Comparison of ENCODE assay signal across 8 cellular contexts in the genomic region with DNA sequence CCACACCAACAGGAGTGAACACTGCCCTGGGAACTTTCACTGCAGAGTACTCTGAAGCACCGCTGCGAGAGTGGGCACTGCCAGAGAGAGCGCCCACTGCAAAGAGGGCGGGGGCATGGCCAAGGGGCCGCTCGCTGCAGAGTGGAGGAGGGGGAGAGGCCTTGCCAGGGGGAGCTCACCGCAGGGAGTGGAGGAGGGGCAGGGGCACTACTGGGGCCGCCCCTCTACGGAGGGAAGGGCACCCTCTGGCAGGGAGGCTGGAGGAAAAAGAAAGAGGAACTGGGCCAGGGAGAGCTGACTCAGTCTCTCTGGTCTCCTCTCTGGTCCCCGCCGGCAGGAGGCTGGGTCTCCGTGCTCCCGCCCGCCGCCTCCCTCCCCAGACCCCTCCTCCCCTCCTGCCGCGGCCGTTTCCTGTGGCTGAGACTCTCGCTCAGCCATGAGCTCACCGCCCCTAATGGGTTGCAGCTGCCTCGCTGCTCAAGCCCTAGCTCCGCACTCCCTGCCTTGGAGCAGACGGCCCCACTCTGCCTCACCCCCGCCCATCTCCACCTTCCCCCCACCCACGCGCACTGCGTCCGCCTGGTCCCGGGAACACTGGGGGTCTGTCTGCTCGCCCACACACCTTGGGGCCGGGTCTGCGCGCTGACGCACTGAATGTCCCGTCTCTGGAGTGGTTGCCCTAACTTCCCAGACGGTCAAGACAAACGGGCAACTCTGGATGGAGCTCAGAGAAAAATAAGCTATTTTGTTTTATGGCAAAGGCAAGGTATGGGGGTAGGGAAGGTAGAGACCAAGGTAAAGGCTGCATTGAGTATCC. TPM values are rescaled to one million over a fixed set of nuclear protein-coding genes. Genes with fewer than 3 reads are reported as not detected.
A peak's percentile ranks its signal among the peaks of the same experiment; 100 is the strongest.
DNase-seq lines count a peak whose midpoint lies in the region; ATAC-seq and TF ChIP-seq lines count a peak whose summit lies in the region.

No MANE protein-coding gene starts in this region.

- peak; percentile 71 for ATAC-seq in GM18505 (IDR thresholded peaks at IDR 0.05; ENCODE audit: unreplicated experiment)
- ATAC-seq in HG02885 (IDR thresholded peaks at IDR 0.05; ENCODE audit: poor library complexity, unreplicated experiment): peak; percentile 79
- ATAC-seq in left colon: peak; percentile 45

- DNase-seq in ACHN (peak; percentile 85), NCI-H2029 treated with DMSO at 0.1 percent for 48 hours (lab: John Stamatoyannopoulos, UW) (peak; percentile 17), T-helper 9 cell (peak; percentile 41), dedifferentiated amniotic fluid mesenchymal stem cell (ENCODE audit: extremely low spot score) (peak; percentile 95), left colon (peak; percentile 81 to 87)
- DNase-seq in stimulated activated CD4-positive, alpha-beta T cell treated with anti-CD3 and anti-CD28 coated beads, Interleukin-15, amount 100 ng/mL, for 24 hours: peak; percentile 74

- in situ Hi-C loops in ACHN (cut with HindIII; ENCODE audit: low pct_ligation_motif_present, low pct_unique_long_range_greater_than_20kb, low sequenced_read_pairs): no loop called here

- no peak for TF ChIP-seq POLR2A in GM18505 (IDR thresholded peaks at IDR 0.05; ENCODE audit: borderline replicate concordance, extremely low read depth, insufficient read depth, insufficient read length)

- intact Hi-C loops in left colon (cut with DNase I, micrococcal nuclease): no loop called here

RNA-seq across cellular contexts. Expression of a gene that starts 1.3 kb away (rescaled TPM):
- total RNA-seq in left colon: 10 to 100 TPM; 37.2 to 40.8 TPM

RNA-seq across cellular contexts. Expression of a gene that starts 13.8 kb away (rescaled TPM):
- total RNA-seq in left colon: not detected

RNA-seq across cellular contexts. Expression of a gene that starts 27.0 kb away (rescaled TPM):
- total RNA-seq in left colon: 10 to 100 TPM; 51.1 to 53.7 TPM

RNA-seq across cellular contexts. Expression of a gene that starts 29.3 kb away (rescaled TPM):
- total RNA-seq in left colon: under 1 TPM in 1 of 2 donors, not detected in 1; 0.31 TPM

RNA-seq across cellular contexts. Expression of a gene that starts 29.4 kb away (rescaled TPM):
- total RNA-seq in left colon: 10 to 100 TPM; 37.5 to 46.8 TPM

Comparison
In these comparisons a context has a peak if more than half of its experiments do, and no peak if none do; other contexts are left out.
1. Peak in every context shown above with its lines: DNase-seq and ATAC-seq.
2. DNase-seq: peak in every context shown above with its lines; median percentile 95 in dedifferentiated amniotic fluid mesenchymal stem cell; 85 in ACHN; 84 in left colon; 74 in stimulated activated CD4-positive, alpha-beta T cell treated with anti-CD3 and anti-CD28 coated beads, Interleukin-15, amount 100 ng/mL, for 24 hours; 41 in T-helper 9 cell; 17 in NCI-H2029 treated with DMSO at 0.1 percent for 48 hours.